ENCODE assay signal across 8 cellular contexts in the genomic region with DNA sequence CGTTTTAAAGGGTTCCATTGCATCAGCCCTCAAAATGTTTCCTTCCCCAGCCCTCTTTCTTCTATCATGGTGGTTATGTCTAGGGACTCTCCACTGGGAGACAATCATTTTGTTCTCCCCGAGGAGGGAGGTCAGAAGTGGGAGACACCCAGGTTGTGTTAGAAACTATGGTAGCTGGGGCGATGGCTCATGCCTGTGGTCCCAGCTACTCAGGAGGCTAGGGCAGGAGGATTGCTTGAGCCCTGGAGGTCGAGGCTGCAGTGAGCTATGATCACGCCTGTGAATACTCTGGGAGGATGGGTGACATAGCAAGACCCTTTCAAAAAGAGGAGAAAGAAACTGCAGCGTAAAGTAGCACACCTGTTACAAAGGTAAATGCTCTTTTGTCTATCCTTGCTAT. TPM values are rescaled to one million over a fixed set of nuclear protein-coding genes. Genes with fewer than 3 reads are reported as not detected.
DNase-seq lines count a peak whose midpoint lies in the region; ATAC-seq and TF ChIP-seq lines count a peak whose summit lies in the region.

No MANE protein-coding gene starts in this region.

- H3K4me1 ChIP-seq in mesenchymal stem cell (ENCODE audit: control insufficient read depth, insufficient read depth, low read depth, low read length) = peaks cover 9% of the 10 kb centered on the region
- H3K4me1 ChIP-seq in uterus = no peaks in the 10 kb centered on the region

- no peak overlapping the region for H2BK5ac ChIP-seq in mesenchymal stem cell (ENCODE audit: low read depth, low read length, poor library complexity, severe bottlenecking)

- intact Hi-C loops in CD14-positive monocyte (cut with micrococcal nuclease) = loop anchor here (1.0 to 2.0 kb wide), 2 partner anchors 18 to 19 kb away; partner anchors contain the start of gene SPSB2 (in 2 of the 2)
- intact Hi-C loops in MCF 10A (cut with micrococcal nuclease) = loop anchor here (1.0 kb wide), 2 partner anchors 22 to 39 kb away; partner anchors contain the start of gene USP5
- intact Hi-C loops in uterus (cut with DNase I; ENCODE audit: low total_unique reads) = no loop called here

- H2BK15ac ChIP-seq in mesenchymal stem cell (ENCODE audit: low read depth, poor library complexity, severe bottlenecking) = no peak overlapping the region

- POLR2A ChIA-PET in MCF 10A (lab: Yijun Ruan, JAX) = interaction anchor here (0.6 to 2.4 kb wide), 25 partner anchors 9 to 1215 kb away, joined by 3 to 37 read pairs (median 3); partner anchors contain the start of genes C12orf57, CDCA3, COPS7A and LPCAT3

- peaks cover 3% of the 10 kb centered on the region for H3K79me1 ChIP-seq in mesenchymal stem cell (replicated peaks; ENCODE audit: low read length, poor library complexity, severe bottlenecking)

- no peak overlapping the region for H2BK120ac ChIP-seq in mesenchymal stem cell (ENCODE audit: low read depth, low read length)

- peaks cover 0 to 1% of the 10 kb centered on the region in 2 donors for H3K36me3 Mint-ChIP-seq in CD14-positive monocyte
- no peaks in the 10 kb centered on the region for H3K36me3 Mint-ChIP-seq in MCF 10A (ENCODE audit: insufficient read depth, unreplicated experiment)

- ATAC-seq in HG03095 (IDR thresholded peaks at IDR 0.05; ENCODE audit: unreplicated experiment) = peak; percentile 6

- H3K4ac ChIP-seq in mesenchymal stem cell (ENCODE audit: low read depth in 1 of 2, low read length in 2 of 2) = peak overlapping the region; percentile 77 to 91

- H3K4me1 Mint-ChIP-seq in CD14-positive monocyte (peaks cover 49% of the 10 kb centered on the region), MCF 10A (ENCODE audit: insufficient read depth, unreplicated experiment) (no peaks in the 10 kb centered on the region)

- H3K9me3 ChIP-seq in mesenchymal stem cell (ENCODE audit: control insufficient read depth, low read length) (no peaks in the 10 kb centered on the region), uterus (no peaks in the 10 kb centered on the region)

- CTCF ChIA-PET in MCF 10A (lab: Yijun Ruan, JAX) = interaction anchor here (0.6 to 5.0 kb wide), 19 partner anchors 8 to 216 kb away, joined by 3 to 64 read pairs (median 5); partner anchors contain the start of genes LRRC23, MLF2 and SPSB2

- peak overlapping the region; percentile 86 for H3K4me2 ChIP-seq in mesenchymal stem cell (ENCODE audit: low read length, poor library complexity, severe bottlenecking)

- H3K27ac Mint-ChIP-seq in CD14-positive monocyte (peak overlapping the region; percentile 83 to 94 (median 90)), MCF 10A (ENCODE audit: low read depth, unreplicated experiment) (peak overlapping the region; percentile 74)

- peak overlapping the region; percentile 74 for H4K8ac ChIP-seq in mesenchymal stem cell (ENCODE audit: low read length)

- H3K27ac ChIP-seq in mesenchymal stem cell (ENCODE audit: low read length, poor library complexity, severe bottlenecking) (peak overlapping the region; percentile 87), uterus (peak overlapping the region; percentile 86 to 90)

- peak overlapping the region in 1 of 2 experiments; percentile 40 for H2BK12ac ChIP-seq in mesenchymal stem cell (ENCODE audit: low read length in 2 of 2)

- TF ChIP-seq CTCF in CD14-positive monocyte (IDR thresholded peaks at IDR 0.05) (no peak), MCF 10A (IDR thresholded peaks at IDR 0.05; ENCODE audit: unreplicated experiment) (no peak), uterus (IDR thresholded peaks at IDR 0.05) (no peak)

- H3K36me3 ChIP-seq in mesenchymal stem cell (ENCODE audit: control insufficient read depth in 1 of 2, insufficient read depth in 2 of 2, low read depth in 1 of 2, low read length in 2 of 2) (peaks cover 2 to 6% of the 10 kb centered on the region in 2 experiments), uterus (no peaks in the 10 kb centered on the region)

- H3K4me3 ChIP-seq in mesenchymal stem cell (ENCODE audit: insufficient read depth in 1 of 2, low read depth in 1 of 2, low read length in 2 of 2) (peak overlapping the region in 1 of 2 experiments; percentile 81), uterus (peak overlapping the region; percentile 34 to 36)

- no peak for DNase-seq in CD14-positive monocyte (ENCODE audit: low spot score)
- DNase-seq in MCF 10A (ENCODE audit: unreplicated experiment) = no peak
- DNase-seq in mesenchymal stem cell = no peak
- DNase-seq in uterus = no peak
- DNase-seq in DMS53 treated with DMSO at 0.1 percent for 48 hours (lab: John Stamatoyannopoulos, UW; ENCODE audit: unreplicated experiment) = no peak
- DNase-seq in NCI-H1436 (lab: John Stamatoyannopoulos, UW) = no peak
- DNase-seq in T-helper 9 cell = no peak

- H3K27me3 ChIP-seq in mesenchymal stem cell (ENCODE audit: control insufficient read depth in 1 of 2, insufficient read depth in 1 of 2, low read length in 2 of 2) = no peaks in the 10 kb centered on the region
- H3K27me3 ChIP-seq in uterus = no peaks in the 10 kb centered on the region

- no peak overlapping the region for H3K14ac ChIP-seq in mesenchymal stem cell (ENCODE audit: low read length in 2 of 2)

- H4K91ac ChIP-seq in mesenchymal stem cell (ENCODE audit: low read length) = no peak overlapping the region

- TF ChIP-seq POLR2A in uterus (IDR thresholded peaks at IDR 0.05) = no peak

- peak overlapping the region; percentile 15 for H2AK5ac ChIP-seq in mesenchymal stem cell (ENCODE audit: low read length, severe bottlenecking)

- peak overlapping the region; percentile 44 for H2AFZ ChIP-seq in mesenchymal stem cell (ENCODE audit: low read depth, low read length)

- H3K27me3 Mint-ChIP-seq in CD14-positive monocyte (ENCODE audit: low read depth in 3 of 3) (peaks cover 0 to 1% (median 0%) of the 10 kb centered on the region in 3 donors), MCF 10A (ENCODE audit: insufficient read depth, unreplicated experiment) (no peaks in the 10 kb centered on the region)

- peak overlapping the region; percentile 75 to 82 for H3K4me3 Mint-ChIP-seq in CD14-positive monocyte
- peak overlapping the region; percentile 67 for H3K4me3 Mint-ChIP-seq in MCF 10A (ENCODE audit: unreplicated experiment)

- H3K18ac ChIP-seq in mesenchymal stem cell (ENCODE audit: low read depth in 1 of 2, low read length in 2 of 2) = peak overlapping the region; percentile 43 to 93

- WGBS in mesenchymal stem cell = 88% methylated on average over 5 of the region's 6 CpGs

- H3K9me3 Mint-ChIP-seq in CD14-positive monocyte = peaks cover 0 to 2% (median 0%) of the 10 kb centered on the region in 7 donors
- no peaks in the 10 kb centered on the region for H3K9me3 Mint-ChIP-seq in MCF 10A (ENCODE audit: unreplicated experiment)

- H3K23ac ChIP-seq in mesenchymal stem cell (ENCODE audit: low read length in 2 of 2) = no peak overlapping the region

- TSS peak; percentile 52 for BruUV-seq in MCF 10A (replicated peaks; lab: Mats Ljungman, UMichigan)

- H3K9ac ChIP-seq in mesenchymal stem cell (ENCODE audit: low read length) = peak overlapping the region; percentile 98

RNA-seq across cellular contexts. Expression of gene LRRC23, which starts 13.0 kb away (rescaled TPM):
- polyA plus RNA-seq in CD14-positive monocyte = 1 to 10 TPM; 4.9 to 5.1 TPM
- total RNA-seq in MCF 10A (2022) = 7.5 and 9.1 TPM in 2 replicates
- polyA plus RNA-seq in mesenchymal stem cell (2013, experiment 1 of 2) = 6.1 TPM
- 6.3 TPM for polyA plus RNA-seq in mesenchymal stem cell (2013, experiment 2 of 2)
- 10 to 100 TPM in 2 of 4 donors, 1 to 10 TPM in 1, under 1 TPM in 1; 0.29 to 13.5 (median 10.6) TPM for total RNA-seq in uterus

RNA-seq across cellular contexts. Expression of gene SPSB2, which starts 18.5 kb away (rescaled TPM):
- 1 to 10 TPM; 6.6 to 6.9 TPM for polyA plus RNA-seq in CD14-positive monocyte
- total RNA-seq in MCF 10A (2022) (9.2 and 10.8 TPM in 2 replicates), uterus (10 to 100 TPM in 1 of 4 donors, 1 to 10 TPM in 3; 2.8 to 11.3 (median 5.0) TPM)
- 6.3 TPM for polyA plus RNA-seq in mesenchymal stem cell (2013, experiment 1 of 2)
- polyA plus RNA-seq in mesenchymal stem cell (2013, experiment 2 of 2) = 6.7 TPM

RNA-seq across cellular contexts. Expression of gene ENO2, which starts 22.7 kb away (rescaled TPM):
- under 1 TPM; 0.09 to 0.19 TPM for polyA plus RNA-seq in CD14-positive monocyte
- 0.30 and 2.1 TPM in 2 replicates for total RNA-seq in MCF 10A (2022)
- polyA plus RNA-seq in mesenchymal stem cell (2013, experiment 1 of 2) = 22.7 TPM
- polyA plus RNA-seq in mesenchymal stem cell (2013, experiment 2 of 2) = 20.2 TPM
- 10 to 100 TPM in 3 of 4 donors, 1 to 10 TPM in 1; 9.7 to 84.7 (median 24.4) TPM for total RNA-seq in uterus

RNA-seq across cellular contexts. Expression of gene TPI1, which starts 24.3 kb away (rescaled TPM):
- polyA plus RNA-seq in CD14-positive monocyte = 100 to 1,000 TPM; 764 to 839 TPM
- total RNA-seq in MCF 10A (2022) (498 and 549 TPM in 2 replicates), uterus (100 to 1,000 TPM; 159 to 307 (median 240) TPM)
- 589 TPM for polyA plus RNA-seq in mesenchymal stem cell (2013, experiment 1 of 2)
- 572 TPM for polyA plus RNA-seq in mesenchymal stem cell (2013, experiment 2 of 2)

RNA-seq across cellular contexts. Expression of gene ATN1, which starts 36.1 kb away (rescaled TPM):
- under 1 TPM in 1 of 2 donors, not detected in 1; 0.40 TPM for polyA plus RNA-seq in CD14-positive monocyte
- total RNA-seq in MCF 10A (2022) = 83.7 and 84.7 TPM in 2 replicates
- 119 TPM for polyA plus RNA-seq in mesenchymal stem cell (2013, experiment 1 of 2)
- 111 TPM for polyA plus RNA-seq in mesenchymal stem cell (2013, experiment 2 of 2)
- 100 to 1,000 TPM in 1 of 4 donors, 10 to 100 TPM in 3; 10.8 to 283 (median 28.7) TPM for total RNA-seq in uterus
